ENCODE assay signal across 1 cellular context in genomic region chr13:34044041-34044440, GRCh38.
TF ChIP-seq lines count a peak whose summit lies in the region.

No MANE protein-coding gene starts in this region.

TF ChIP-seq in WTC11, 78 proteins besides CTCF, POLR2A, EP300 and RAD21 (continued from another document):
- no peak for TF ChIP-seq AR (CRISPR knock-in tag; IDR thresholded peaks at IDR 0.05)
